ENCODE assay signal across 28 cellular contexts in the genomic region with DNA sequence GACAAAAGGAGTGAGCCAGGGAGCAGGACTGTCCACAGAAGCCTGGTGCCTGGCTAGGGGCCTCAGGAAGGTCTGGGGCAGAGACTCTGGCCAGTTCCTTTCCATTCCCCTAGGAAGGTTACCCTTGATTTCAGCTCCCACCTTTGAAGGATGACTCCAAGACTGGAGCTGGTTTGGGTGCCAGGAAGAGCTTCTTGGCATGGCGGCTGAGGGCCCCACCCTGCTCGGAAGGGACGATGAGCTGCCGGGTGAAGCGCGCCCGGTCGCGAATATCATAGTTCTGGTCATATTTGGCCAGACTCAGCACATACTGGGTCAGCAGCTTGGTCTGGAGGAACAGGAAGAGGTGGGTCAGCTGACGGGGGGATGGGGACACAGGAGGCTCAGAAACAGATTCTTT. TPM values are rescaled to one million over a fixed set of nuclear protein-coding genes. Genes with fewer than 3 reads are reported as not detected.
"Had no signal": no experiment of that assay in that cellular context is flagged by ENCODE, and none has a peak within 500 bp of the region (broad histone marks: within the 10 kb centered on the region; RNA-seq: fewer than 3 reads in every experiment).

No MANE protein-coding gene starts in this region.

- H3K27me3 Mint-ChIP-seq: stimulated activated naive CD8-positive, alpha-beta T cell treated with anti-CD3 and anti-CD28 coated beads, Interleukin-15, Interleukin-2, amounts not matched to agents 100 ng/mL and 50 ng/mL, for 24 hours had no signal

- H3K4me1 Mint-ChIP-seq: naive B cell; nephron progenitor cell; neural crest cell; stimulated activated effector memory CD8-positive, alpha-beta T cell treated with anti-CD3 and anti-CD28 coated beads, Interleukin-12 subunit alpha, Interleukin-12 subunit beta, amount 100 ng/mL, for 72 hours; stimulated activated naive B cell treated with anti-CD40 and anti-IgM and Interleukin-4, amounts not matched to agents 10 μg/mL and 1 μg/mL and 100 μg/mL, for 72 hours had no signal

- H3K27me3 ChIP-seq: ovary, right lobe of liver, sigmoid colon, thyroid gland, tibial nerve had no signal

- H3K4me1 ChIP-seq: psoas muscle, right lobe of liver, sigmoid colon, stomach, thyroid gland, tibial nerve had no signal

- H3K27ac Mint-ChIP-seq: naive thymus-derived CD8-positive, alpha-beta T cell; natural killer cell treated with Interleukin-12 subunit alpha and Interleukin-12 subunit beta and Interleukin-15 and Interleukin-18, amount 100 ng/mL, for 72 hours; nephron progenitor cell; progenitor cell of endocrine pancreas; stimulated activated effector memory CD8-positive, alpha-beta T cell treated with anti-CD3 and anti-CD28 coated beads, Interleukin-12 subunit alpha, Interleukin-12 subunit beta, amount 100 ng/mL, for 72 hours; stimulated activated naive B cell treated with anti-CD40 and anti-IgM and Interleukin-4, amounts not matched to agents 10 μg/mL and 1 μg/mL and 100 μg/mL, for 72 hours; stimulated activated naive CD8-positive, alpha-beta T cell treated with anti-CD3 and anti-CD28 coated beads, Interleukin-15, Interleukin-2, amounts not matched to agents 100 ng/mL and 50 ng/mL, for 24 hours; type B pancreatic cell had no signal

- H3K9me3 ChIP-seq: ovary, psoas muscle, right lobe of liver, sigmoid colon, stomach, thoracic aorta, thyroid gland, tibial nerve had no signal

- H3K4me3 Mint-ChIP-seq: naive B cell; naive thymus-derived CD8-positive, alpha-beta T cell; natural killer cell treated with Interleukin-12 subunit alpha and Interleukin-12 subunit beta and Interleukin-15 and Interleukin-18, amount 100 ng/mL, for 72 hours; nephron progenitor cell; neural crest cell; stimulated activated effector memory CD8-positive, alpha-beta T cell treated with anti-CD3 and anti-CD28 coated beads, Interleukin-12 subunit alpha, Interleukin-12 subunit beta, amount 100 ng/mL, for 72 hours; stimulated activated naive CD8-positive, alpha-beta T cell treated with anti-CD3 and anti-CD28 coated beads, Interleukin-15, Interleukin-2, amounts not matched to agents 100 ng/mL and 50 ng/mL, for 24 hours; type B pancreatic cell had no signal

- H3K4me3 ChIP-seq: ovary, psoas muscle, right lobe of liver, sigmoid colon, stomach, thoracic aorta, thyroid gland, tibial nerve had no signal

- ATAC-seq: naive thymus-derived CD8-positive, alpha-beta T cell; natural killer cell treated with Interleukin-12 subunit alpha and Interleukin-12 subunit beta and Interleukin-15 and Interleukin-18, amount 100 ng/mL, for 72 hours; psoas muscle; right cardiac atrium; right lobe of liver; stimulated activated effector memory CD8-positive, alpha-beta T cell treated with anti-CD3 and anti-CD28 coated beads, Interleukin-12 subunit alpha, Interleukin-12 subunit beta, amount 100 ng/mL, for 72 hours; stimulated activated naive B cell treated with anti-CD40 and anti-IgM and Interleukin-4, amounts not matched to agents 10 μg/mL and 1 μg/mL and 100 μg/mL, for 72 hours had no signal

- DNase-seq: naive B cell; naive thymus-derived CD8-positive, alpha-beta T cell; nephron progenitor cell; occipital lobe; ovary; psoas muscle; right cardiac atrium; right lobe of liver; sigmoid colon; small intestine; stimulated activated CD4-positive, alpha-beta T cell treated with anti-CD3 and anti-CD28 coated beads, Interleukin-15, amount 100 ng/mL, for 24 hours; stimulated activated CD4-positive, alpha-beta T cell treated with anti-CD3 and anti-CD28 coated beads, Interleukin-2, amount 100 ng/mL, for 24 hours; stimulated activated CD4-positive, alpha-beta T cell treated with anti-CD3 and anti-CD28 coated beads, Interleukin-2, amount 100 ng/mL, for 48 hours; stimulated activated CD4-positive, alpha-beta T cell treated with anti-CD3 and anti-CD28 coated beads, Interleukin-4, amount 100 ng/mL, for 24 hours; stimulated activated naive B cell treated with anti-CD40 and anti-IgM and Interleukin-4, amounts not matched to agents 10 μg/mL and 1 μg/mL and 100 μg/mL, for 72 hours; stimulated activated naive CD4-positive, alpha-beta T cell treated with Interleukin-2 at 50 U/mL for 16 hours; stomach; thyroid gland had no signal

- H3K9me3 Mint-ChIP-seq: naive thymus-derived CD8-positive, alpha-beta T cell; natural killer cell treated with Interleukin-12 subunit alpha and Interleukin-12 subunit beta and Interleukin-15 and Interleukin-18, amount 100 ng/mL, for 72 hours; nephron progenitor cell; neural crest cell; stimulated activated effector memory CD8-positive, alpha-beta T cell treated with anti-CD3 and anti-CD28 coated beads, Interleukin-12 subunit alpha, Interleukin-12 subunit beta, amount 100 ng/mL, for 72 hours; stimulated activated naive B cell treated with anti-CD40 and anti-IgM and Interleukin-4, amounts not matched to agents 10 μg/mL and 1 μg/mL and 100 μg/mL, for 72 hours; stimulated activated naive CD8-positive, alpha-beta T cell treated with anti-CD3 and anti-CD28 coated beads, Interleukin-15, Interleukin-2, amounts not matched to agents 100 ng/mL and 50 ng/mL, for 24 hours; type B pancreatic cell had no signal

- H3K36me3 ChIP-seq: ovary, right lobe of liver, sigmoid colon, stomach, thoracic aorta, thyroid gland, tibial nerve had no signal

- H3K27ac ChIP-seq: ovary, psoas muscle, right lobe of liver, sigmoid colon, stomach, thoracic aorta, thyroid gland, tibial nerve had no signal

- H3K36me3 Mint-ChIP-seq: naive B cell; natural killer cell treated with Interleukin-12 subunit alpha and Interleukin-12 subunit beta and Interleukin-15 and Interleukin-18, amount 100 ng/mL, for 72 hours; stimulated activated effector memory CD8-positive, alpha-beta T cell treated with anti-CD3 and anti-CD28 coated beads, Interleukin-12 subunit alpha, Interleukin-12 subunit beta, amount 100 ng/mL, for 72 hours; stimulated activated naive B cell treated with anti-CD40 and anti-IgM and Interleukin-4, amounts not matched to agents 10 μg/mL and 1 μg/mL and 100 μg/mL, for 72 hours; type B pancreatic cell had no signal

RNA-seq across cellular contexts. Expression of a gene that starts 19.4 kb away (rescaled TPM):
- total RNA-seq: right lobe of liver had no signal

RNA-seq across cellular contexts. Expression of a gene that starts 43.1 kb away (rescaled TPM):
- total RNA-seq: myocyte, skeletal muscle tissue had no signal
